20 cellular contexts compared by ENCODE assay signal in the genomic region with DNA sequence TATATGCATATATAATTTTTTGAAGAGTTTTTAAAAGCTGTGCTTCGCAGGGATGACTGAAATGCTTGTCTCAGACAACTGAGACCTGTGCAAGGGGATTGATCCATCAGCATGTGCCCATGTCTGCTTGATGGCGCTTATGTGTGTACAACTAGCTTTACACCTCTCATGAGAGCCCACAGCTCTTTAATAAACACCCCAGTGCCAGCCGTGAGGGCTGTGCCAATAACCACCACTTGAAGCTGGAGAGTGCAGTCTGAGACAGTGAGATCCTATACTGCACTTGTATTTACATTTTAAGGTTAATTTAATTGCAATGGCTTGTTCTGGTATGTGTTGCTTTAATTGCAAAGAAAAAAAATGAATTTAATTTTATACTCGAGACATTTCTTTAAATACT.
A peak's percentile ranks its signal among the peaks of the same experiment; 100 is the strongest.
DNase-seq lines count a peak whose midpoint lies in the region; ATAC-seq and TF ChIP-seq lines count a peak whose summit lies in the region.
"Had no signal": no experiment of that assay in that cellular context is flagged by ENCODE, and none has a peak within 500 bp of the region (broad histone marks: within the 10 kb centered on the region; RNA-seq: fewer than 3 reads in every experiment).

No MANE protein-coding gene starts in this region.

- no peak overlapping the region for H3K9ac ChIP-seq in GM23248

- H3K4me3 ChIP-seq in HEK293 (ENCODE audit: low read depth, low read length) (no peak overlapping the region), GM23248 (no peak overlapping the region)
- H3K4me3 ChIP-seq: thyroid gland had no signal

- peak overlapping the region; percentile 47; the same call in 1 of the 2 replicates for H3K4me3 Mint-ChIP-seq in WTC11
- H3K4me3 Mint-ChIP-seq in activated naive CD8-positive, alpha-beta T cell treated with anti-CD3 and anti-CD28 coated beads, Interleukin-2, amount 50 U/mL, for 24 hours, result no peak overlapping the region
- H3K4me3 Mint-ChIP-seq: activated CD4-positive, alpha-beta T cell treated with anti-CD3 and anti-CD28 coated beads, Interleukin-2, amount 10 ng/mL, durations not matched to agents 24 days and 14 days; activated naive CD4-positive, alpha-beta T cell treated with anti-CD3 and anti-CD28 coated beads for 36 hours; B cell; stimulated activated naive B cell treated with anti-CD40 and anti-IgM and Interleukin-4, amounts not matched to agents 10 μg/mL and 1 μg/mL and 100 μg/mL, for 72 hours had no signal

- no peaks in the 10 kb centered on the region for H3K9me2 ChIP-seq in GM23248 (ENCODE audit: insufficient read depth)

- no peaks in the 10 kb centered on the region for H3K27me3 Mint-ChIP-seq in WTC11 (ENCODE audit: low read depth)
- H3K27me3 Mint-ChIP-seq in activated naive CD8-positive, alpha-beta T cell treated with anti-CD3 and anti-CD28 coated beads, Interleukin-2, amount 50 U/mL, for 24 hours, result no peaks in the 10 kb centered on the region
- H3K27me3 Mint-ChIP-seq: B cell; stimulated activated naive B cell treated with anti-CD40 and anti-IgM and Interleukin-4, amounts not matched to agents 10 μg/mL and 1 μg/mL and 100 μg/mL, for 72 hours had no signal

- H4K20me1 ChIP-seq in GM23248 (ENCODE audit: insufficient read depth), result no peaks in the 10 kb centered on the region

- H3F3A ChIP-seq in GM23248 (ENCODE audit: insufficient read depth), result 0 out of 2 replicates have a peak, but pooled peaks cover 7% of the 10 kb centered on the region

- H3K79me2 ChIP-seq in GM23248 (ENCODE audit: insufficient read depth), result no peaks in the 10 kb centered on the region

- no peaks in the 10 kb centered on the region for H3K36me3 Mint-ChIP-seq in WTC11
- H3K36me3 Mint-ChIP-seq in activated naive CD8-positive, alpha-beta T cell treated with anti-CD3 and anti-CD28 coated beads, Interleukin-2, amount 50 U/mL, for 24 hours (ENCODE audit: low read depth), result no peaks in the 10 kb centered on the region
- H3K36me3 Mint-ChIP-seq: stimulated activated naive B cell treated with anti-CD40 and anti-IgM and Interleukin-4, amounts not matched to agents 10 μg/mL and 1 μg/mL and 100 μg/mL, for 72 hours had no signal

- H3K27me3 ChIP-seq in GM23248 (replicated peaks; ENCODE audit: insufficient read depth), result no peaks in the 10 kb centered on the region
- H3K27me3 ChIP-seq: thyroid gland had no signal

- TF ChIP-seq CTCF in HEK293 (tag by site-specific recombination; IDR thresholded peaks at IDR 0.05) (no peak), WTC11 (IDR thresholded peaks at IDR 0.05) (no peak)

- no peak overlapping the region for H3K4me2 ChIP-seq in GM23248 (ENCODE audit: unreplicated experiment)

- H3K9me3 ChIP-seq in HEK293 (ENCODE audit: control insufficient read depth, insufficient read depth, low read depth, low read length), result no peaks in the 10 kb centered on the region
- H3K9me3 ChIP-seq in GM23248 (ENCODE audit: low read depth), result no peaks in the 10 kb centered on the region
- H3K9me3 ChIP-seq: thyroid gland had no signal

- 73% methylated on average over 4 of the region's 4 CpGs for WGBS in GM23248 (ENCODE audit: low coverage in 1 of 2, low lambda C conversion rate in 2 of 2, missing lambda C conversion rate in 2 of 2), 2 experiments

- H3K27ac ChIP-seq in HEK293 (ENCODE audit: extremely low read depth, low read depth, low read length) (no peak overlapping the region), GM23248 (no peak overlapping the region)
- H3K27ac ChIP-seq: thyroid gland had no signal

- no peak overlapping the region; the same call in 1 of the 2 replicates for H3K27ac Mint-ChIP-seq in WTC11
- H3K27ac Mint-ChIP-seq in activated naive CD8-positive, alpha-beta T cell treated with anti-CD3 and anti-CD28 coated beads, Interleukin-2, amount 50 U/mL, for 24 hours, result no peak overlapping the region
- H3K27ac Mint-ChIP-seq: activated CD4-positive, alpha-beta T cell treated with anti-CD3 and anti-CD28 coated beads, Interleukin-2, amount 10 ng/mL, durations not matched to agents 24 days and 14 days; activated naive CD4-positive, alpha-beta T cell treated with anti-CD3 and anti-CD28 coated beads for 36 hours; B cell; stimulated activated naive B cell treated with anti-CD40 and anti-IgM and Interleukin-4, amounts not matched to agents 10 μg/mL and 1 μg/mL and 100 μg/mL, for 72 hours had no signal

- ATAC-seq in WTC11 (peak; percentile 22), HG03439 (IDR thresholded peaks at IDR 0.05; ENCODE audit: unreplicated experiment) (no peak), GM21717 (IDR thresholded peaks at IDR 0.05; ENCODE audit: unreplicated experiment) (no peak)
- ATAC-seq in activated naive CD8-positive, alpha-beta T cell treated with anti-CD3 and anti-CD28 coated beads, Interleukin-2, amount 50 U/mL, for 24 hours, result no peak
- ATAC-seq: PC-3; stimulated activated naive B cell treated with anti-CD40 and anti-IgM and Interleukin-4, amounts not matched to agents 10 μg/mL and 1 μg/mL and 100 μg/mL, for 72 hours had no signal

- no peaks in the 10 kb centered on the region for H3K9me3 Mint-ChIP-seq in WTC11
- H3K9me3 Mint-ChIP-seq in activated naive CD8-positive, alpha-beta T cell treated with anti-CD3 and anti-CD28 coated beads, Interleukin-2, amount 50 U/mL, for 24 hours, result no peaks in the 10 kb centered on the region
- H3K9me3 Mint-ChIP-seq: activated CD4-positive, alpha-beta T cell treated with anti-CD3 and anti-CD28 coated beads, Interleukin-2, amount 10 ng/mL, durations not matched to agents 24 days and 14 days; activated naive CD4-positive, alpha-beta T cell treated with anti-CD3 and anti-CD28 coated beads for 36 hours; stimulated activated naive B cell treated with anti-CD40 and anti-IgM and Interleukin-4, amounts not matched to agents 10 μg/mL and 1 μg/mL and 100 μg/mL, for 72 hours had no signal

- POLR2A ChIA-PET in HEK293 (lab: Yijun Ruan, JAX) (no interaction called here), WTC11 (lab: Charles Lee) (interaction anchor here (0.7 kb wide), 2 partner anchors 10 to 1420 kb away, joined by 3 read pairs; partner anchors contain the start of gene TENT5A)

- H3K36me3 ChIP-seq in HEK293 (ENCODE audit: control insufficient read depth in 2 of 2, insufficient read depth in 1 of 2, low read length in 2 of 2) (no peaks in the 10 kb centered on the region), GM23248 (ENCODE audit: low read depth) (no peaks in the 10 kb centered on the region)
- H3K36me3 ChIP-seq: thyroid gland had no signal

- DNase-seq in DMS 273 (lab: John Stamatoyannopoulos, UW; ENCODE audit: unreplicated experiment), result peak; percentile 71
- DNase-seq in NCI-H2196 treated with DMSO at 0.1 percent for 48 hours (lab: John Stamatoyannopoulos, UW; ENCODE audit: unreplicated experiment), result peak; percentile 21
- DNase-seq in WTC11 (ENCODE audit: low spot score), result no peak
- no peak for DNase-seq in activated naive CD8-positive, alpha-beta T cell treated with anti-CD3 and anti-CD28 coated beads, Interleukin-2, amount 50 U/mL, for 24 hours
- DNase-seq in GM23248, result no peak
- DNase-seq: activated CD4-positive, alpha-beta T cell treated with anti-CD3 and anti-CD28 coated beads, Interleukin-2, amount 10 ng/mL, durations not matched to agents 24 days and 14 days; activated naive CD4-positive, alpha-beta T cell treated with anti-CD3 and anti-CD28 coated beads for 36 hours; H7; hippocampal formation; kidney glomerular epithelial cell; nucleus accumbens; PC-3; retina; stimulated activated CD4-positive, alpha-beta T cell treated with anti-CD3 and anti-CD28 coated beads, Interleukin-15, amount 100 ng/mL, for 24 hours; stimulated activated naive B cell treated with anti-CD40 and anti-IgM and Interleukin-4, amounts not matched to agents 10 μg/mL and 1 μg/mL and 100 μg/mL, for 72 hours had no signal

- CTCF ChIA-PET in HEK293 (lab: Yijun Ruan, JAX) (no interaction called here), WTC11 (lab: Charles Lee) (interaction anchor here (0.7 to 1.8 kb wide), 6 partner anchors 10 to 383 kb away, joined by 3 to 9 read pairs (median 3); no protein-coding TSS in a partner anchor)

- H3K4me1 Mint-ChIP-seq in WTC11, result peaks cover 91% of the 10 kb centered on the region
- H3K4me1 Mint-ChIP-seq in activated naive CD8-positive, alpha-beta T cell treated with anti-CD3 and anti-CD28 coated beads, Interleukin-2, amount 50 U/mL, for 24 hours, result no peaks in the 10 kb centered on the region
- H3K4me1 Mint-ChIP-seq: activated CD4-positive, alpha-beta T cell treated with anti-CD3 and anti-CD28 coated beads, Interleukin-2, amount 10 ng/mL, durations not matched to agents 24 days and 14 days; B cell; stimulated activated naive B cell treated with anti-CD40 and anti-IgM and Interleukin-4, amounts not matched to agents 10 μg/mL and 1 μg/mL and 100 μg/mL, for 72 hours had no signal

- no peak overlapping the region for H2AFZ ChIP-seq in GM23248

- in situ Hi-C loops in GM23248 (cut with MboI), result no loop called here

- peaks cover 15% of the 10 kb centered on the region; the same call in 1 of the 2 replicates for H3K4me1 ChIP-seq in HEK293 (ENCODE audit: control insufficient read depth, insufficient read depth, low read length)
- H3K4me1 ChIP-seq in GM23248 (ENCODE audit: insufficient read depth), result peaks cover 14% of the 10 kb centered on the region
- H3K4me1 ChIP-seq: thyroid gland had no signal

TF ChIP-seq in HEK293, 187 proteins besides CTCF, POLR2A, EP300 and RAD21:
- TF ChIP-seq ZNF341 (tag by site-specific recombination; IDR thresholded peaks at IDR 0.05; ENCODE audit: low read depth), result peak; percentile 53
- TF ChIP-seq ZNF223 (tag by site-specific recombination; IDR thresholded peaks at IDR 0.05), result no peak
- TF ChIP-seq ZBTB48 (tag by site-specific recombination; IDR thresholded peaks at IDR 0.05), result no peak

TF ChIP-seq in WTC11, 78 proteins besides CTCF, POLR2A, EP300 and RAD21 (continues in another document):
- TF ChIP-seq NR1H2 (CRISPR knock-in tag; IDR thresholded peaks at IDR 0.05) (no peak), TEAD4 (CRISPR knock-in tag; IDR thresholded peaks at IDR 0.05) (no peak), ZNF138 (CRISPR knock-in tag; conservative IDR thresholded peaks at IDR 0.05) (no peak), TCF7 (CRISPR knock-in tag; IDR thresholded peaks at IDR 0.05; ENCODE audit: low read depth) (no peak)
- TF ChIP-seq, protein P1, sequence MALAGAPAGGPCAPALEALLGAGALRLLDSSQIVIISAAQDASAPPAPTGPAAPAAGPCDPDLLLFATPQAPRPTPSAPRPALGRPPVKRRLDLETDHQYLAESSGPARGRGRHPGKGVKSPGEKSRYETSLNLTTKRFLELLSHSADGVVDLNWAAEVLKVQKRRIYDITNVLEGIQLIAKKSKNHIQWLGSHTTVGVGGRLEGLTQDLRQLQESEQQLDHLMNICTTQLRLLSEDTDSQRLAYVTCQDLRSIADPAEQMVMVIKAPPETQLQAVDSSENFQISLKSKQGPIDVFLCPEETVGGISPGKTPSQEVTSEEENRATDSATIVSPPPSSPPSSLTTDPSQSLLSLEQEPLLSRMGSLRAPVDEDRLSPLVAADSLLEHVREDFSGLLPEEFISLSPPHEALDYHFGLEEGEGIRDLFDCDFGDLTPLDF (CRISPR knock-in tag; IDR thresholded peaks at IDR 0.05), result no peak

Comparison
In these comparisons a context has a peak if more than half of its experiments do, and no peak if none do; other contexts are left out.
1. DNase-seq: peak in DMS 273 (single experiment) and NCI-H2196 treated with DMSO at 0.1 percent for 48 hours (single experiment); none in WTC11 (single experiment), activated naive CD8-positive, alpha-beta T cell treated with anti-CD3 and anti-CD28 coated beads, Interleukin-2, amount 50 U/mL, for 24 hours (single experiment) and GM23248 (single experiment).